In genomic region chr6:31356946-31357466, GRCh38 we compare ENCODE assay signal across 8 cellular contexts. TPM values are rescaled to one million over a fixed set of nuclear protein-coding genes. Genes with fewer than 3 reads are reported as not detected.
DNase-seq lines count a peak whose midpoint lies in the region; ATAC-seq and TF ChIP-seq lines count a peak whose summit lies in the region.

TSS of gene HLA-B (minus strand) at chr6:31357179. CDS start at chr6:31357158, 21 bp downstream.

- H3K27ac ChIP-seq in KOPT-K1 (ENCODE audit: low read depth, low read length, poor library complexity, severe bottlenecking) (peak within 1 kb of the TSS; percentile 82), upper lobe of right lung (peak within 1 kb of the TSS; percentile 72)

- no peaks in the 10 kb centered on the region for H3K27me3 ChIP-seq in upper lobe of right lung

- peaks cover 9% of the 10 kb centered on the region for H3K4me1 ChIP-seq in upper lobe of right lung

- intact Hi-C loops in left ventricle myocardium superior (cut with micrococcal nuclease) (no loop called here), posterior vena cava (cut with DNase I) (no loop called here), upper lobe of right lung (cut with DNase I) (no loop called here)

- H3K36me3 ChIP-seq in KOPT-K1 (ENCODE audit: insufficient read depth, low read length) = peaks cover 29% of the 10 kb centered on the region
- H3K36me3 ChIP-seq in upper lobe of right lung = peaks cover 25% of the 10 kb centered on the region

- no peak for TF ChIP-seq CTCF in upper lobe of right lung (IDR thresholded peaks at IDR 0.05)

- peak; percentile 66 for ATAC-seq in GM21723 (IDR thresholded peaks at IDR 0.05; ENCODE audit: unreplicated experiment)
- ATAC-seq in left ventricle myocardium superior = peak; percentile 98
- ATAC-seq in upper lobe of right lung = peak; percentile 95

- peak within 1 kb of the TSS; percentile 67 for H3K4me3 ChIP-seq in upper lobe of right lung

- H3K9me3 ChIP-seq in KOPT-K1 (ENCODE audit: insufficient read depth, low read length, poor library complexity, severe bottlenecking) = no peaks in the 10 kb centered on the region
- H3K9me3 ChIP-seq in upper lobe of right lung = no peaks in the 10 kb centered on the region

- DNase-seq in Daoy (ENCODE audit: low read depth) (peak; percentile 95), T-helper 1 cell (peak; percentile 80 to 92 (median 82)), amygdala (lab: John Stamatoyannopoulos, UW) (peak in 49 of 56 donors; percentile 8 to 82 (median 53)), left ventricle myocardium superior (peak; percentile 71), posterior vena cava (ENCODE audit: low spot score) (peak; percentile 94), upper lobe of right lung (peak; percentile 82)

RNA-seq across cellular contexts. Expression of gene HLA-B, which starts in this region (rescaled TPM):
- total RNA-seq in Daoy (2014; rRNA removed; shearing (Covaris generic)) = 415 and 797 TPM in 2 replicates
- total RNA-seq in left ventricle myocardium superior (431 TPM), posterior vena cava (100 to 1,000 TPM; 525 to 620 TPM), upper lobe of right lung (2,632 TPM)

Comparison
In these comparisons a context has a peak if more than half of its experiments do, and no peak if none do; other contexts are left out.
1. Peak in every context shown above with its lines: DNase-seq, ATAC-seq, H3K4me3 ChIP-seq and H3K27ac ChIP-seq.